Comparison of ENCODE assay signal across 23 cellular contexts in the genomic region with DNA sequence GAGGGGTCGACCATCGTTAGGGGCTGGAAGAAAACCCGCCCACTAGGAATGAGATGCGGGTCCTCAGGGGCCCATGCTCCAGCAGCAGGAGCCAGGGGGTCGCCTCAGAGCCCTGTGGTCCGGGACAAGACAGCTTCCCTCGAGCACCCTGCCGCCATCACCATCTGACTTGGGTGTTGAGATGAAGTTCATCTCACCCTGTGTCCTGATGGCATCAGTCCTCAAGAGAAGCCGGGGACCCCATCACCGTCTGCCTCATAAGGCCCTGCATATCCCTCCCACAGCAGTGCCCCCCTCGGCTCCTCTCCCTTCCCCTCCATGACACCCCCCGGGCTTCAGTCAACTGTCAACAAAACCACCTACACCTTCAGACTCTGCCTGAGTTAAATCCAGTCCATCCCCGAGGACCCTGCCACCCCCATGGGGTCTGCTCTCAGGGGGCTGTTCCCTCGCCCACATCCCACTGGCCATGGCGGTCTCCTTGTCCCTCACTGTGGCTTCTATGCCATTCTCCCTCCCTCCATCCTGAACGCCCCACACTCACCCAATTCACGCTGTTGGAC.
DNase-seq lines count a peak whose midpoint lies in the region; ATAC-seq and TF ChIP-seq lines count a peak whose summit lies in the region.
"Had no signal": no experiment of that assay in that cellular context is flagged by ENCODE, and none has a peak within 500 bp of the region (broad histone marks: within the 10 kb centered on the region; RNA-seq: fewer than 3 reads in every experiment).

No MANE protein-coding gene starts in this region.

- 87 to 90% (median 89%) methylated on average over 16 to 17 of the region's 17 CpGs for WGBS in heart left ventricle, 4 donors

- no peaks in the 10 kb centered on the region for H3K36me3 ChIP-seq in heart left ventricle
- no peaks in the 10 kb centered on the region for H3K36me3 ChIP-seq in lower lobe of right lung
- no peaks in the 10 kb centered on the region for H3K36me3 ChIP-seq in upper lobe of right lung
- H3K36me3 ChIP-seq: MG63, SJSA1, tibial artery had no signal

- ATAC-seq in heart left ventricle = no peak
- no peak for ATAC-seq in Right ventricle myocardium inferior
- ATAC-seq in lower lobe of right lung = no peak
- no peak for ATAC-seq in upper lobe of right lung
- no peak for ATAC-seq in HG02970 (IDR thresholded peaks at IDR 0.05; ENCODE audit: low FRiP score, unreplicated experiment)
- ATAC-seq: activated CD8-positive, alpha-beta memory T cell treated with anti-CD3 and anti-CD28 coated beads, Interleukin-2, amount 10 ng/mL, durations not matched to agents 7 days and 5 days; Panc1 had no signal

- H3K4me3 ChIP-seq in heart left ventricle = no peak overlapping the region
- H3K4me3 ChIP-seq in lower lobe of right lung = no peak overlapping the region
- H3K4me3 ChIP-seq in upper lobe of right lung = no peak overlapping the region
- H3K4me3 ChIP-seq: lung, MG63, SJSA1, tibial artery had no signal

- intact Hi-C loops in heart left ventricle (cut with DNase I) = no loop called here
- intact Hi-C loops in Right ventricle myocardium inferior (cut with DNase I) = no loop called here
- intact Hi-C loops in lower lobe of right lung (cut with DNase I) = no loop called here
- intact Hi-C loops in upper lobe of right lung (cut with DNase I) = no loop called here

- H3K4me1 ChIP-seq in heart left ventricle (no peaks in the 10 kb centered on the region), lower lobe of right lung (no peaks in the 10 kb centered on the region), upper lobe of right lung (no peaks in the 10 kb centered on the region)
- H3K4me1 ChIP-seq: SJSA1 had no signal

- no peak for TF ChIP-seq POLR2A in heart left ventricle (IDR thresholded peaks at IDR 0.05)

- H3K9me3 Mint-ChIP-seq in chondrocyte (ENCODE audit: low read depth) (peaks cover 4% of the 10 kb centered on the region), type B pancreatic cell (no peaks in the 10 kb centered on the region)

- DNase-seq in heart left ventricle (peak in 4 of 5 donors; percentile 2 to 55 (median 14)), Right ventricle myocardium inferior (ENCODE audit: missing footprints) (no peak), chondrocyte (ENCODE audit: low spot score) (peak; percentile 82), lower lobe of right lung (peak; percentile 32), upper lobe of right lung (peak; percentile 42), RKO (ENCODE audit: low spot score) (no peak), type B pancreatic cell (ENCODE audit: extremely low spot score, unreplicated experiment) (no peak)
- DNase-seq: activated B cell treated with CpG ODN at 0.5 μM for 24 hours; activated CD4-positive, alpha-beta T cell treated with anti-CD3 and anti-CD28 coated beads, Interleukin-2, amount 50 U/mL, for 1 hour; activated CD8-positive, alpha-beta memory T cell treated with anti-CD3 and anti-CD28 coated beads, Interleukin-2, amount 10 ng/mL, durations not matched to agents 7 days and 5 days; cerebellar nuclear complex; KG1; MG63; NCI-H2029 treated with DMSO at 0.1 percent for 48 hours; stimulated activated CD4-positive, alpha-beta T cell treated with anti-CD3 and anti-CD28 coated beads, Interleukin-15, amount 100 ng/mL, for 24 hours had no signal

- H3K27ac Mint-ChIP-seq in chondrocyte (ENCODE audit: unreplicated experiment) = no peak overlapping the region
- H3K27ac Mint-ChIP-seq in type B pancreatic cell = no peak overlapping the region
- H3K27ac Mint-ChIP-seq: activated B cell treated with CpG ODN at 0.5 μM for 24 hours; activated CD8-positive, alpha-beta memory T cell treated with anti-CD3 and anti-CD28 coated beads, Interleukin-2, amount 10 ng/mL, durations not matched to agents 7 days and 5 days; activated T-helper 1 cell treated with anti-CD3 and anti-CD28 coated beads, Interleukin-12 subunit alpha, Interleukin-12 subunit beta, Interleukin-2, Interleukin-4 antibody, amounts not matched to agents 30 ng/mL and 10 ng/mL and 1 ng/mL, durations not matched to agents 14 hours and 24 hours and 36 hours; stimulated activated naive CD8-positive, alpha-beta T cell treated with anti-CD3 and anti-CD28 coated beads, Interleukin-15, Interleukin-2, amounts not matched to agents 100 ng/mL and 50 ng/mL, for 24 hours had no signal

- peaks cover 49% of the 10 kb centered on the region for H3K27me3 Mint-ChIP-seq in chondrocyte (ENCODE audit: low read depth)
- peaks cover 35% of the 10 kb centered on the region for H3K27me3 Mint-ChIP-seq in type B pancreatic cell

- H3K4me1 Mint-ChIP-seq in chondrocyte (ENCODE audit: low read depth) (no peaks in the 10 kb centered on the region), type B pancreatic cell (ENCODE audit: unreplicated experiment) (peaks cover 13% of the 10 kb centered on the region)
- H3K4me1 Mint-ChIP-seq: activated B cell treated with CpG ODN at 0.5 μM for 24 hours had no signal

- H3K4me3 Mint-ChIP-seq in chondrocyte (ENCODE audit: unreplicated experiment) (no peak overlapping the region), type B pancreatic cell (no peak overlapping the region)
- H3K4me3 Mint-ChIP-seq: activated B cell treated with CpG ODN at 0.5 μM for 24 hours; activated CD8-positive, alpha-beta memory T cell treated with anti-CD3 and anti-CD28 coated beads, Interleukin-2, amount 10 ng/mL, durations not matched to agents 7 days and 5 days; activated T-helper 1 cell treated with anti-CD3 and anti-CD28 coated beads, Interleukin-12 subunit alpha, Interleukin-12 subunit beta, Interleukin-2, Interleukin-4 antibody, amounts not matched to agents 30 ng/mL and 10 ng/mL and 1 ng/mL, durations not matched to agents 14 hours and 24 hours and 36 hours; stimulated activated naive CD8-positive, alpha-beta T cell treated with anti-CD3 and anti-CD28 coated beads, Interleukin-15, Interleukin-2, amounts not matched to agents 100 ng/mL and 50 ng/mL, for 24 hours had no signal

- peaks cover 0 to 7% (median 0%) of the 10 kb centered on the region in 9 donors for H3K27me3 ChIP-seq in heart left ventricle
- peaks cover 34% of the 10 kb centered on the region for H3K27me3 ChIP-seq in lower lobe of right lung (ENCODE audit: low read depth)
- H3K27me3 ChIP-seq in upper lobe of right lung = peaks cover 12% of the 10 kb centered on the region
- H3K27me3 ChIP-seq: MG63 had no signal

- peaks cover 2% of the 10 kb centered on the region for H3K36me3 Mint-ChIP-seq in chondrocyte (ENCODE audit: low read depth)
- no peaks in the 10 kb centered on the region for H3K36me3 Mint-ChIP-seq in type B pancreatic cell
- H3K36me3 Mint-ChIP-seq: activated CD8-positive, alpha-beta memory T cell treated with anti-CD3 and anti-CD28 coated beads, Interleukin-2, amount 10 ng/mL, durations not matched to agents 7 days and 5 days had no signal

- H3K27ac ChIP-seq in heart left ventricle = no peak overlapping the region
- no peak overlapping the region for H3K27ac ChIP-seq in lower lobe of right lung
- H3K27ac ChIP-seq in upper lobe of right lung = no peak overlapping the region
- H3K27ac ChIP-seq: C4-2B, SJSA1, tibial artery had no signal

- TF ChIP-seq CTCF in heart left ventricle (IDR thresholded peaks at IDR 0.05) = no peak
- no peak for TF ChIP-seq CTCF in chondrocyte (IDR thresholded peaks at IDR 0.05)
- no peak for TF ChIP-seq CTCF in lower lobe of right lung (IDR thresholded peaks at IDR 0.05)
- TF ChIP-seq CTCF in upper lobe of right lung (IDR thresholded peaks at IDR 0.05) = no peak
- no peak for TF ChIP-seq CTCF in type B pancreatic cell (conservative IDR thresholded peaks at IDR 0.05)

- peaks cover 0 to 3% (median 0%) of the 10 kb centered on the region in 12 donors for H3K9me3 ChIP-seq in heart left ventricle
- no peaks in the 10 kb centered on the region for H3K9me3 ChIP-seq in lower lobe of right lung
- no peaks in the 10 kb centered on the region for H3K9me3 ChIP-seq in upper lobe of right lung
- H3K9me3 ChIP-seq: MG63 had no signal

Comparison
In these comparisons a context has a peak if more than half of its experiments do, and no peak if none do; other contexts are left out.
1. DNase-seq: peak in heart left ventricle (4 of 5), chondrocyte (single experiment), lower lobe of right lung (single experiment) and upper lobe of right lung (single experiment); none in Right ventricle myocardium inferior (single experiment), RKO (single experiment) and type B pancreatic cell (single experiment).